In genomic region chr12:2034633-2035420, GRCh38 we compare ENCODE assay signal across 8 cellular contexts. TPM values are rescaled to one million over a fixed set of nuclear protein-coding genes. Genes with fewer than 3 reads are reported as not detected.
DNase-seq lines count a peak whose midpoint lies in the region; ATAC-seq and TF ChIP-seq lines count a peak whose summit lies in the region.

No MANE protein-coding gene starts in this region.

- H3K9me3 ChIP-seq in ascending aorta (no peaks in the 10 kb centered on the region), hepatocyte (ENCODE audit: low read depth) (no peaks in the 10 kb centered on the region), aorta (ENCODE audit: control insufficient read depth, low read length) (no peaks in the 10 kb centered on the region)

- intact Hi-C loops in ascending aorta (cut with DNase I) (loop anchor here (1.0 to 10.0 kb wide), 6 partner anchors 30 to 547 kb away; partner anchors contain the start of gene DCP1B), aorta (cut with DNase I) (loop anchor here (1.0 to 10.0 kb wide), 6 partner anchors 33 to 547 kb away; partner anchors contain the start of gene DCP1B (in 1 of the 2))

- H3K4me1 ChIP-seq in ascending aorta (peaks cover 3 to 11% of the 10 kb centered on the region in 2 donors), hepatocyte (ENCODE audit: insufficient read depth) (no peaks in the 10 kb centered on the region), aorta (ENCODE audit: control insufficient read depth in 1 of 2, insufficient read depth in 2 of 2, low read length in 2 of 2) (no peaks in the 10 kb centered on the region)

- H4K20me1 ChIP-seq in hepatocyte (ENCODE audit: insufficient read depth, poor library complexity, severe bottlenecking), result no peaks in the 10 kb centered on the region

- TF ChIP-seq CTCF in ascending aorta (IDR thresholded peaks at IDR 0.05) (peak; percentile 71 to 97 (median 76)), hepatocyte (IDR thresholded peaks at IDR 0.05; ENCODE audit: poor library complexity) (peak; percentile 83)

- peak overlapping the region; percentile 78 for H2AFZ ChIP-seq in hepatocyte

- H3K36me3 ChIP-seq in H7 (replicated peaks; ENCODE audit: control insufficient read depth, insufficient read depth, low read length) (no peaks in the 10 kb centered on the region), ascending aorta (no peaks in the 10 kb centered on the region), hepatocyte (replicated peaks; ENCODE audit: insufficient read depth, low read depth) (no peaks in the 10 kb centered on the region), aorta (ENCODE audit: control insufficient read depth in 1 of 2, insufficient read depth in 2 of 2, low read length in 1 of 2) (no peaks in the 10 kb centered on the region)

- no peaks in the 10 kb centered on the region for H3K79me2 ChIP-seq in hepatocyte

- H3K27me3 ChIP-seq in H7 (ENCODE audit: control insufficient read depth, insufficient read depth, low read length) (peaks cover 26% of the 10 kb centered on the region), ascending aorta (no peaks in the 10 kb centered on the region), hepatocyte (peaks cover 9% of the 10 kb centered on the region), aorta (ENCODE audit: control insufficient read depth in 1 of 2, insufficient read depth in 2 of 2, low read length in 1 of 2) (no peaks in the 10 kb centered on the region)

- H3K4me2 ChIP-seq in hepatocyte, result peak overlapping the region; percentile 80

- ATAC-seq in aorta (ENCODE audit: low FRiP score), result peak; percentile 95

- 17% methylated on average over 47 of the region's 47 CpGs for WGBS in hepatocyte (ENCODE audit: low lambda C conversion rate, missing lambda C conversion rate)
- 11 to 12% methylated on average over 47 of the region's 47 CpGs for WGBS in aorta, 2 donors

- DNase-seq in DMS 273 treated with DMSO at 0.1 percent for 48 hours (lab: John Stamatoyannopoulos, UW) (peak; percentile 32), H7 (peak; percentile 97), NCI-H1105 (lab: John Stamatoyannopoulos, UW) (peak; percentile 93), T-helper 22 cell (ENCODE audit: low read depth) (peak; percentile 63), ascending aorta (ENCODE audit: low spot score in 2 of 2) (peak; percentile 30 to 91), hepatocyte (ENCODE audit: low spot score) (peak; percentile 95), renal cortical epithelial cell (ENCODE audit: low read depth) (peak; percentile 32), aorta (peak; percentile 92 to 98)

- H3K27ac ChIP-seq in ascending aorta (no peak overlapping the region), hepatocyte (no peak overlapping the region), aorta (ENCODE audit: low read depth in 1 of 2, low read length in 2 of 2) (no peak overlapping the region)

- H3K4me3 ChIP-seq in H7 (ENCODE audit: insufficient read depth, low read depth, low read length) (peak overlapping the region; percentile 26; the same call in 1 of the 2 replicates), ascending aorta (peak overlapping the region; percentile 42 to 54), hepatocyte (no peak overlapping the region), aorta (ENCODE audit: low read length in 2 of 2) (no peak overlapping the region)

- no peaks in the 10 kb centered on the region for H3K9me2 ChIP-seq in hepatocyte (replicated peaks; ENCODE audit: insufficient read depth)

RNA-seq across cellular contexts. Expression of gene CACNA1C, which starts 18.0 kb away (rescaled TPM):
- 0.35 and 0.89 TPM in 2 replicates for total RNA-seq in H7 (2014; rRNA removed; shearing (Covaris generic))
- total RNA-seq in ascending aorta (102 TPM), hepatocyte (3.8 and 4.0 TPM in 2 replicates), renal cortical epithelial cell (0.05 TPM in 1 of 2 replicates, not detected in the other), aorta (100 to 1,000 TPM in 1 of 2 donors, 10 to 100 TPM in 1; 70.4 to 114 TPM)
- polyA plus RNA-seq in hepatocyte (3.2 and 7.9 TPM in 2 replicates), aorta (10 to 100 TPM in 1 of 2 donors, 1 to 10 TPM in 1; 4.3 to 22.1 TPM)

RNA-seq across cellular contexts. Expression of gene DCP1B, which starts 30.6 kb away (rescaled TPM):
- total RNA-seq in H7 (2014; rRNA removed; shearing (Covaris generic)), result 18.5 and 19.8 TPM in 2 replicates
- total RNA-seq in ascending aorta (23.3 TPM), hepatocyte (13.4 and 22.8 TPM in 2 replicates), renal cortical epithelial cell (9.4 and 14.3 TPM in 2 replicates), aorta (10 to 100 TPM; 14.5 to 16.9 TPM)
- polyA plus RNA-seq in hepatocyte (16.7 and 20.9 TPM in 2 replicates), aorta (10 to 100 TPM in 1 of 2 donors, 1 to 10 TPM in 1; 8.0 to 10.0 TPM)

Comparison
In these comparisons a context has a peak if more than half of its experiments do, and no peak if none do; other contexts are left out.
1. DNase-seq: peak in every context shown above with its lines; median percentile 97 in H7; 95 in hepatocyte; 95 in aorta; 93 in NCI-H1105; 63 in T-helper 22 cell; 60 in ascending aorta; 32 in DMS 273 treated with DMSO at 0.1 percent for 48 hours; 32 in renal cortical epithelial cell.
2. H3K4me3 ChIP-seq: peak in H7 (single experiment) and ascending aorta (2 of 2); none in hepatocyte (single experiment) and aorta (0 of 2).
3. RNA of gene CACNA1C, which starts 18.0 kb away (total RNA-seq): 70.4 to 114 TPM in aorta and 102 TPM in ascending aorta (single experiment); 3.8 to 4.0 TPM in hepatocyte, 0.35 to 0.89 TPM in H7 and 0.05 TPM in renal cortical epithelial cell; every median in the first group is over 10 times any median in the second.